ENCODE assay signal across 12 cellular contexts in genomic region chr20:64077541-64077875, GRCh38. TPM values are rescaled to one million over a fixed set of nuclear protein-coding genes. Genes with fewer than 3 reads are reported as not detected.
DNase-seq lines count a peak whose midpoint lies in the region; ATAC-seq and TF ChIP-seq lines count a peak whose summit lies in the region.
"Had no signal": no experiment of that assay in that cellular context is flagged by ENCODE, and none has a peak within 500 bp of the region (broad histone marks: within the 10 kb centered on the region; RNA-seq: fewer than 3 reads in every experiment).

No MANE protein-coding gene starts in this region.

- H3K36me3 Mint-ChIP-seq in stimulated activated naive CD8-positive, alpha-beta T cell treated with anti-CD3 and anti-CD28 coated beads, Interleukin-15, Interleukin-2, amounts not matched to agents 100 ng/mL and 50 ng/mL, for 24 hours (ENCODE audit: low read depth), result no peaks in the 10 kb centered on the region
- peaks cover 5% of the 10 kb centered on the region for H3K36me3 Mint-ChIP-seq in activated CD8-positive, alpha-beta T cell treated with anti-CD3 and anti-CD28 coated beads for 36 hours (ENCODE audit: low read depth)
- H3K36me3 Mint-ChIP-seq in memory B cell, result peaks cover 10% of the 10 kb centered on the region

- peaks cover 32% of the 10 kb centered on the region for H3K4me1 Mint-ChIP-seq in stimulated activated naive CD8-positive, alpha-beta T cell treated with anti-CD3 and anti-CD28 coated beads, Interleukin-15, Interleukin-2, amounts not matched to agents 100 ng/mL and 50 ng/mL, for 24 hours (ENCODE audit: low read depth)
- H3K4me1 Mint-ChIP-seq in activated CD8-positive, alpha-beta T cell treated with anti-CD3 and anti-CD28 coated beads for 36 hours (ENCODE audit: low read depth), result peaks cover 13% of the 10 kb centered on the region
- peaks cover 30% of the 10 kb centered on the region for H3K4me1 Mint-ChIP-seq in memory B cell

- CTCF ChIA-PET in activated CD8-positive, alpha-beta T cell treated with anti-CD3 and anti-CD28 coated beads for 36 hours (lab: Charles Lee), result interaction anchor here (2.6 to 3.5 kb wide), 2 partner anchors 39 to 43 kb away, joined by 14 to 20 read pairs; no protein-coding TSS in a partner anchor

- H3K27ac Mint-ChIP-seq in stimulated activated naive CD8-positive, alpha-beta T cell treated with anti-CD3 and anti-CD28 coated beads, Interleukin-15, Interleukin-2, amounts not matched to agents 100 ng/mL and 50 ng/mL, for 24 hours, result peak overlapping the region; percentile 83
- peak overlapping the region; percentile 89 for H3K27ac Mint-ChIP-seq in activated CD8-positive, alpha-beta T cell treated with anti-CD3 and anti-CD28 coated beads for 36 hours
- H3K27ac Mint-ChIP-seq in memory B cell, result peak overlapping the region; percentile 73
- H3K27ac Mint-ChIP-seq: progenitor cell of endocrine pancreas had no signal

- peak overlapping the region; percentile 90 for H3K4me3 Mint-ChIP-seq in stimulated activated naive CD8-positive, alpha-beta T cell treated with anti-CD3 and anti-CD28 coated beads, Interleukin-15, Interleukin-2, amounts not matched to agents 100 ng/mL and 50 ng/mL, for 24 hours
- peak overlapping the region; percentile 84 for H3K4me3 Mint-ChIP-seq in activated CD8-positive, alpha-beta T cell treated with anti-CD3 and anti-CD28 coated beads for 36 hours
- H3K4me3 Mint-ChIP-seq in memory B cell, result peak overlapping the region; percentile 96

- intact Hi-C loops in activated CD8-positive, alpha-beta T cell treated with anti-CD3 and anti-CD28 coated beads for 36 hours (cut with micrococcal nuclease), result no loop called here

- POLR2A ChIA-PET in activated CD8-positive, alpha-beta T cell treated with anti-CD3 and anti-CD28 coated beads for 36 hours (lab: Charles Lee), result interaction anchor here (1.1 to 1.8 kb wide), 3 partner anchors 15 to 117 kb away, joined by 3 to 4 read pairs (median 4); no protein-coding TSS in a partner anchor

- DNase-seq in stimulated activated naive CD8-positive, alpha-beta T cell treated with anti-CD3 and anti-CD28 coated beads, Interleukin-15, Interleukin-2, amounts not matched to agents 100 U/mL and 50 U/mL, for 24 hours, result no peak
- no peak for DNase-seq in activated CD8-positive, alpha-beta T cell treated with anti-CD3 and anti-CD28 coated beads for 36 hours
- DNase-seq in memory B cell (ENCODE audit: low spot score in 2 of 2) (no peak), NCI-H2171 (lab: John Stamatoyannopoulos, UW) (no peak), GM19240 (ENCODE audit: insufficient read length, low spot score) (no peak), GF-D8 (lab: John Stamatoyannopoulos, UW) (no peak)
- DNase-seq: NCI-H2029, RPMI8226 had no signal

- no peak for ATAC-seq in stimulated activated naive CD8-positive, alpha-beta T cell treated with anti-CD3 and anti-CD28 coated beads, Interleukin-15, Interleukin-2, amounts not matched to agents 100 U/mL and 50 U/mL, for 24 hours
- ATAC-seq in activated CD8-positive, alpha-beta T cell treated with anti-CD3 and anti-CD28 coated beads for 36 hours, result no peak
- ATAC-seq in memory B cell (ENCODE audit: low read depth) (peak; percentile 3), HG03432 (IDR thresholded peaks at IDR 0.05; ENCODE audit: unreplicated experiment) (no peak)

- H3K27me3 Mint-ChIP-seq in stimulated activated naive CD8-positive, alpha-beta T cell treated with anti-CD3 and anti-CD28 coated beads, Interleukin-15, Interleukin-2, amounts not matched to agents 100 ng/mL and 50 ng/mL, for 24 hours, result peaks cover 6% of the 10 kb centered on the region
- no peaks in the 10 kb centered on the region for H3K27me3 Mint-ChIP-seq in activated CD8-positive, alpha-beta T cell treated with anti-CD3 and anti-CD28 coated beads for 36 hours
- no peaks in the 10 kb centered on the region for H3K27me3 Mint-ChIP-seq in memory B cell

- no peaks in the 10 kb centered on the region for H3K9me3 Mint-ChIP-seq in stimulated activated naive CD8-positive, alpha-beta T cell treated with anti-CD3 and anti-CD28 coated beads, Interleukin-15, Interleukin-2, amounts not matched to agents 100 ng/mL and 50 ng/mL, for 24 hours
- H3K9me3 Mint-ChIP-seq in activated CD8-positive, alpha-beta T cell treated with anti-CD3 and anti-CD28 coated beads for 36 hours, result no peaks in the 10 kb centered on the region
- H3K9me3 Mint-ChIP-seq in memory B cell, result no peaks in the 10 kb centered on the region

- no peak for TF ChIP-seq CTCF in activated CD8-positive, alpha-beta T cell treated with anti-CD3 and anti-CD28 coated beads for 36 hours (IDR thresholded peaks at IDR 0.05)

RNA-seq across cellular contexts. Expression of gene RGS19, which starts 1.8 kb away (rescaled TPM):
- 10 to 100 TPM; 42.5 to 44.1 TPM for total RNA-seq in activated CD8-positive, alpha-beta T cell treated with anti-CD3 and anti-CD28 coated beads for 36 hours

RNA-seq across cellular contexts. Expression of gene OPRL1, which starts 2.4 kb away (rescaled TPM):
- total RNA-seq in activated CD8-positive, alpha-beta T cell treated with anti-CD3 and anti-CD28 coated beads for 36 hours, result under 1 TPM; 0.61 to 0.63 TPM

RNA-seq across cellular contexts. Expression of gene LKAAEAR1, which starts 6.7 kb away (rescaled TPM):
- total RNA-seq in activated CD8-positive, alpha-beta T cell treated with anti-CD3 and anti-CD28 coated beads for 36 hours, result under 1 TPM; 0.43 TPM
- total RNA-seq: kidney epithelial cell, progenitor cell of endocrine pancreas had no signal

RNA-seq across cellular contexts. Expression of gene TCEA2, which starts 14.5 kb away (rescaled TPM):
- total RNA-seq in activated CD8-positive, alpha-beta T cell treated with anti-CD3 and anti-CD28 coated beads for 36 hours, result 10 to 100 TPM; 30.0 to 33.0 TPM

RNA-seq across cellular contexts. Expression of gene SOX18, which starts 28.1 kb away (rescaled TPM):
- total RNA-seq in activated CD8-positive, alpha-beta T cell treated with anti-CD3 and anti-CD28 coated beads for 36 hours, result not detected
- total RNA-seq: progenitor cell of endocrine pancreas had no signal
